In genomic region chr1:225891229-225891972, GRCh38 we compare ENCODE assay signal across 24 cellular contexts. TPM values are rescaled to one million over a fixed set of nuclear protein-coding genes. Genes with fewer than 3 reads are reported as not detected.
DNase-seq lines count a peak whose midpoint lies in the region; ATAC-seq and TF ChIP-seq lines count a peak whose summit lies in the region.
"Had no signal": no experiment of that assay in that cellular context is flagged by ENCODE, and none has a peak within 500 bp of the region (broad histone marks: within the 10 kb centered on the region; RNA-seq: fewer than 3 reads in every experiment).

No MANE protein-coding gene starts in this region.

- no TSS peak for BruUV-seq in mammary epithelial cell (replicated peaks; lab: Mats Ljungman, UMichigan)

- no peaks in the 10 kb centered on the region for H3K79me2 ChIP-seq in mammary epithelial cell (ENCODE audit: insufficient read depth, low read length)

- peak overlapping the region; percentile 36 for H3K27ac Mint-ChIP-seq in stimulated activated naive CD8-positive, alpha-beta T cell treated with anti-CD3 and anti-CD28 coated beads, Interleukin-15, Interleukin-2, amounts not matched to agents 100 ng/mL and 50 ng/mL, for 24 hours
- peak overlapping the region in 1 of 2 donors; percentile 60 for H3K27ac Mint-ChIP-seq in stimulated activated naive CD8-positive, alpha-beta T cell treated with anti-CD3 and anti-CD28 coated beads, Interleukin-15, amount 100 ng/mL, for 72 hours
- H3K27ac Mint-ChIP-seq in activated naive CD4-positive, alpha-beta T cell treated with anti-CD3 and anti-CD28 coated beads, Interleukin-2, amount 10 ng/mL, durations not matched to agents 7 days and 5 days, result no peak overlapping the region
- H3K27ac Mint-ChIP-seq: activated CD4-positive, alpha-beta T cell treated with anti-CD3 and anti-CD28 coated beads, Interleukin-2, amount 10 ng/mL, durations not matched to agents 24 days and 14 days; CD4-positive, alpha-beta T cell; nephron progenitor cell had no signal

- no peak overlapping the region for H3K4me3 ChIP-seq in mammary epithelial cell (replicated peaks in 1 of 3; ENCODE audit: insufficient read depth in 1 of 3, low read depth in 2 of 3, low read length in 3 of 3)
- H3K4me3 ChIP-seq in mucosa of descending colon, result no peak overlapping the region
- H3K4me3 ChIP-seq: gastrocnemius medialis, vagina had no signal

- H3K9me3 ChIP-seq in mammary epithelial cell (replicated peaks; ENCODE audit: insufficient read depth, low read length) (no peaks in the 10 kb centered on the region), mucosa of descending colon (no peaks in the 10 kb centered on the region)
- H3K9me3 ChIP-seq: gastrocnemius medialis, SK-N-SH, vagina had no signal

- no peak for DNase-seq in stimulated activated naive CD8-positive, alpha-beta T cell treated with anti-CD3 and anti-CD28 coated beads, Interleukin-15, amount 100 ng/mL, for 72 hours
- DNase-seq in mammary epithelial cell (peak; percentile 88), mucosa of descending colon (peak; percentile 55 to 71 (median 65)), NCI-H146 treated with DMSO at 0.1 percent for 48 hours (lab: John Stamatoyannopoulos, UW; ENCODE audit: unreplicated experiment) (no peak), head of caudate nucleus (no peak)
- no peak for DNase-seq in activated naive CD4-positive, alpha-beta T cell treated with anti-CD3 and anti-CD28 coated beads, Interleukin-2, amount 10 ng/mL, durations not matched to agents 7 days and 5 days
- DNase-seq: activated CD4-positive, alpha-beta T cell treated with anti-CD3 and anti-CD28 coated beads, Interleukin-2, amount 10 ng/mL, durations not matched to agents 24 days and 14 days; activated naive CD4-positive, alpha-beta T cell treated with anti-CD3 and anti-CD28 coated beads, Interleukin-2, amount 50 U/mL, for 16 hours; activated T-cell treated with anti-CD3 and anti-CD28 coated beads for 4 hours; CD4-positive, alpha-beta T cell; DND-41; gastrocnemius medialis; Karpas-422; NCI-H1417; NCI-H2171; nephron progenitor cell; retina; SK-N-SH; stimulated activated naive CD8-positive, alpha-beta T cell treated with anti-CD3 and anti-CD28 coated beads, Interleukin-15, Interleukin-2, amounts not matched to agents 100 U/mL and 50 U/mL, for 24 hours had no signal

- intact Hi-C loops in mammary epithelial cell (cut with micrococcal nuclease), result no loop called here
- intact Hi-C loops in mucosa of descending colon (cut with DNase I, micrococcal nuclease), result no loop called here
- intact Hi-C loops in head of caudate nucleus (cut with DNase I), result no loop called here

- H3K4me2 ChIP-seq in mammary epithelial cell (ENCODE audit: insufficient read depth, low read depth, low read length), result peak overlapping the region; percentile 10
- H3K4me2 ChIP-seq: SK-N-SH had no signal

- H4K20me1 ChIP-seq in mammary epithelial cell (ENCODE audit: insufficient read depth, low read length), result no peaks in the 10 kb centered on the region

- H3K36me3 Mint-ChIP-seq in stimulated activated naive CD8-positive, alpha-beta T cell treated with anti-CD3 and anti-CD28 coated beads, Interleukin-15, Interleukin-2, amounts not matched to agents 100 ng/mL and 50 ng/mL, for 24 hours (ENCODE audit: low read depth), result no peaks in the 10 kb centered on the region
- H3K36me3 Mint-ChIP-seq in activated naive CD4-positive, alpha-beta T cell treated with anti-CD3 and anti-CD28 coated beads, Interleukin-2, amount 10 ng/mL, durations not matched to agents 7 days and 5 days, result no peaks in the 10 kb centered on the region

- H3K27me3 ChIP-seq in mammary epithelial cell (ENCODE audit: insufficient read depth, low read length), result no peaks in the 10 kb centered on the region
- H3K27me3 ChIP-seq: gastrocnemius medialis, vagina had no signal

- ATAC-seq in stimulated activated naive CD8-positive, alpha-beta T cell treated with anti-CD3 and anti-CD28 coated beads, Interleukin-15, amount 100 ng/mL, for 72 hours, result no peak
- ATAC-seq in mucosa of descending colon (peak; percentile 70), GM19395 (IDR thresholded peaks at IDR 0.05; ENCODE audit: unreplicated experiment) (no peak)
- ATAC-seq: gastrocnemius medialis; Panc1; stimulated activated naive CD8-positive, alpha-beta T cell treated with anti-CD3 and anti-CD28 coated beads, Interleukin-15, Interleukin-2, amounts not matched to agents 100 U/mL and 50 U/mL, for 24 hours had no signal

- TF ChIP-seq CTCF in mammary epithelial cell (conservative IDR thresholded peaks at IDR 0.05 in 1 of 2, IDR thresholded peaks at IDR 0.05 in 1 of 2; ENCODE audit: extremely low read depth in 1 of 2, insufficient read depth in 1 of 2, low read depth in 1 of 2, low read length in 2 of 2) (no peak), mucosa of descending colon (IDR thresholded peaks at IDR 0.05) (no peak)

- no peaks in the 10 kb centered on the region for H3K9me3 Mint-ChIP-seq in stimulated activated naive CD8-positive, alpha-beta T cell treated with anti-CD3 and anti-CD28 coated beads, Interleukin-15, Interleukin-2, amounts not matched to agents 100 ng/mL and 50 ng/mL, for 24 hours
- no peaks in the 10 kb centered on the region for H3K9me3 Mint-ChIP-seq in stimulated activated naive CD8-positive, alpha-beta T cell treated with anti-CD3 and anti-CD28 coated beads, Interleukin-15, amount 100 ng/mL, for 72 hours
- no peaks in the 10 kb centered on the region for H3K9me3 Mint-ChIP-seq in activated naive CD4-positive, alpha-beta T cell treated with anti-CD3 and anti-CD28 coated beads, Interleukin-2, amount 10 ng/mL, durations not matched to agents 7 days and 5 days
- H3K9me3 Mint-ChIP-seq: activated CD4-positive, alpha-beta T cell treated with anti-CD3 and anti-CD28 coated beads, Interleukin-2, amount 10 ng/mL, durations not matched to agents 24 days and 14 days; CD4-positive, alpha-beta T cell; nephron progenitor cell had no signal

- H3K4me1 Mint-ChIP-seq in stimulated activated naive CD8-positive, alpha-beta T cell treated with anti-CD3 and anti-CD28 coated beads, Interleukin-15, Interleukin-2, amounts not matched to agents 100 ng/mL and 50 ng/mL, for 24 hours (ENCODE audit: low read depth), result peaks cover 16% of the 10 kb centered on the region
- peaks cover 6% of the 10 kb centered on the region for H3K4me1 Mint-ChIP-seq in stimulated activated naive CD8-positive, alpha-beta T cell treated with anti-CD3 and anti-CD28 coated beads, Interleukin-15, amount 100 ng/mL, for 72 hours
- H3K4me1 Mint-ChIP-seq in activated naive CD4-positive, alpha-beta T cell treated with anti-CD3 and anti-CD28 coated beads, Interleukin-2, amount 10 ng/mL, durations not matched to agents 7 days and 5 days, result peaks cover 39% of the 10 kb centered on the region

- H3K9ac ChIP-seq in mammary epithelial cell (ENCODE audit: insufficient read depth, low read length), result no peak overlapping the region
- H3K9ac ChIP-seq: SK-N-SH had no signal

- H2AFZ ChIP-seq in mammary epithelial cell (ENCODE audit: low read depth, low read length), result peak overlapping the region; percentile 29

- H3K36me3 ChIP-seq in mammary epithelial cell (ENCODE audit: insufficient read depth, low read length) (no peaks in the 10 kb centered on the region), mucosa of descending colon (ENCODE audit: low read depth) (no peaks in the 10 kb centered on the region)
- H3K36me3 ChIP-seq: gastrocnemius medialis, vagina had no signal

- dilution Hi-C loops in mammary epithelial cell (cut with HindIII; ENCODE audit: low sequenced_read_pairs), result no loop called here

- H3K27ac ChIP-seq in mammary epithelial cell (ENCODE audit: insufficient read depth, low read depth, low read length), result peak overlapping the region; percentile 42
- H3K27ac ChIP-seq: gastrocnemius medialis, vagina had no signal

- WGBS in mammary epithelial cell (ENCODE audit: low coverage, missing lambda C conversion rate), result 48% methylated on average over 14 of the region's 14 CpGs

- peaks cover 15% of the 10 kb centered on the region for H3K4me1 ChIP-seq in mammary epithelial cell (ENCODE audit: insufficient read depth, low read length)
- peaks cover 22% of the 10 kb centered on the region for H3K4me1 ChIP-seq in mucosa of descending colon (ENCODE audit: low read depth)
- H3K4me1 ChIP-seq: gastrocnemius medialis, vagina had no signal

- in situ Hi-C loops in mammary epithelial cell (cut with MboI; ENCODE audit: low sequenced_read_pairs in 2 of 2), result no loop called here

- H3K4me3 Mint-ChIP-seq in stimulated activated naive CD8-positive, alpha-beta T cell treated with anti-CD3 and anti-CD28 coated beads, Interleukin-15, Interleukin-2, amounts not matched to agents 100 ng/mL and 50 ng/mL, for 24 hours, result no peak overlapping the region
- H3K4me3 Mint-ChIP-seq in stimulated activated naive CD8-positive, alpha-beta T cell treated with anti-CD3 and anti-CD28 coated beads, Interleukin-15, amount 100 ng/mL, for 72 hours, result no peak overlapping the region
- no peak overlapping the region for H3K4me3 Mint-ChIP-seq in activated naive CD4-positive, alpha-beta T cell treated with anti-CD3 and anti-CD28 coated beads, Interleukin-2, amount 10 ng/mL, durations not matched to agents 7 days and 5 days
- H3K4me3 Mint-ChIP-seq: activated CD4-positive, alpha-beta T cell treated with anti-CD3 and anti-CD28 coated beads, Interleukin-2, amount 10 ng/mL, durations not matched to agents 24 days and 14 days; CD4-positive, alpha-beta T cell; nephron progenitor cell had no signal

- H3K27me3 Mint-ChIP-seq in stimulated activated naive CD8-positive, alpha-beta T cell treated with anti-CD3 and anti-CD28 coated beads, Interleukin-15, Interleukin-2, amounts not matched to agents 100 ng/mL and 50 ng/mL, for 24 hours, result no peaks in the 10 kb centered on the region
- no peaks in the 10 kb centered on the region for H3K27me3 Mint-ChIP-seq in stimulated activated naive CD8-positive, alpha-beta T cell treated with anti-CD3 and anti-CD28 coated beads, Interleukin-15, amount 100 ng/mL, for 72 hours
- peaks cover 47% of the 10 kb centered on the region for H3K27me3 Mint-ChIP-seq in activated naive CD4-positive, alpha-beta T cell treated with anti-CD3 and anti-CD28 coated beads, Interleukin-2, amount 10 ng/mL, durations not matched to agents 7 days and 5 days
- H3K27me3 Mint-ChIP-seq: CD4-positive, alpha-beta T cell had no signal

- CTCF ChIA-PET in mammary epithelial cell (lab: Charles Lee; ENCODE audit: low non-redundant PET), result no interaction called here
- CTCF ChIA-PET in activated naive CD4-positive, alpha-beta T cell treated with anti-CD3 and anti-CD28 coated beads, Interleukin-2, amount 10 ng/mL, durations not matched to agents 7 days and 5 days (lab: Charles Lee), result interaction anchor here (2.1 kb wide), 1 partner anchor 9 kb away, joined by 7 read pairs; the partner anchor contains the start of gene TMEM63A

RNA-seq across cellular contexts. Expression of gene LEFTY1, which starts 2.5 kb away (rescaled TPM):
- not detected for total RNA-seq in mammary epithelial cell
- not detected for polyA plus RNA-seq in mammary epithelial cell
- polyA minus RNA-seq in mammary epithelial cell, result not detected
- 100 to 1,000 TPM in 1 of 3 donors, 10 to 100 TPM in 2; 27.3 to 199 (median 60.3) TPM for total RNA-seq in mucosa of descending colon
- total RNA-seq: activated CD4-positive, alpha-beta T cell treated with anti-CD3 and anti-CD28 coated beads, Interleukin-2, amount 10 ng/mL, durations not matched to agents 24 days and 14 days; CD4-positive, alpha-beta T cell; lung microvascular endothelial cell; vagina had no signal

RNA-seq across cellular contexts. Expression of gene TMEM63A, which starts 9.2 kb away (rescaled TPM):
- total RNA-seq in mammary epithelial cell, result 10 to 100 TPM; 25.2 to 37.3 TPM
- polyA plus RNA-seq in mammary epithelial cell, result 17.7 TPM
- 20.1 TPM for polyA minus RNA-seq in mammary epithelial cell
- 100 to 1,000 TPM; 115 to 192 (median 147) TPM for total RNA-seq in mucosa of descending colon

RNA-seq across cellular contexts. Expression of gene PYCR2, which starts 32.6 kb away (rescaled TPM):
- total RNA-seq in mammary epithelial cell (10 to 100 TPM; 64.2 to 73.1 TPM), mucosa of descending colon (10 to 100 TPM; 33.0 to 43.6 (median 38.3) TPM)
- 73.6 TPM for polyA plus RNA-seq in mammary epithelial cell
- polyA minus RNA-seq in mammary epithelial cell, result 83.2 TPM

RNA-seq across cellular contexts. Expression of gene LEFTY2, which starts 49.6 kb away (rescaled TPM):
- total RNA-seq in mammary epithelial cell, result not detected
- polyA plus RNA-seq in mammary epithelial cell, result not detected
- polyA minus RNA-seq in mammary epithelial cell, result not detected
- total RNA-seq in mucosa of descending colon, result under 1 TPM; 0.32 to 0.77 (median 0.35) TPM
- total RNA-seq: activated CD4-positive, alpha-beta T cell treated with anti-CD3 and anti-CD28 coated beads, Interleukin-2, amount 10 ng/mL, durations not matched to agents 24 days and 14 days; CD4-positive, alpha-beta T cell; lung microvascular endothelial cell had no signal
- polyA plus RNA-seq: SK-N-SH had no signal

Comparison
In these comparisons a context has a peak if more than half of its experiments do, and no peak if none do; other contexts are left out.
1. DNase-seq: peak in mammary epithelial cell (single experiment) and mucosa of descending colon (3 of 3); none in stimulated activated naive CD8-positive, alpha-beta T cell treated with anti-CD3 and anti-CD28 coated beads, Interleukin-15, amount 100 ng/mL, for 72 hours (0 of 2), NCI-H146 treated with DMSO at 0.1 percent for 48 hours (single experiment), activated naive CD4-positive, alpha-beta T cell treated with anti-CD3 and anti-CD28 coated beads, Interleukin-2, amount 10 ng/mL, durations not matched to agents 7 days and 5 days (single experiment) and head of caudate nucleus (0 of 42).
2. RNA of gene LEFTY1, which starts 2.5 kb away (total RNA-seq): 27.3 to 199 TPM in mucosa of descending colon; not detected in mammary epithelial cell; every median in the first group is over 10 times any median in the second.